Comparison of ENCODE assay signal across 1 cellular context in genomic region chr2:219513787-219514186, GRCh38.
TF ChIP-seq lines count a peak whose summit lies in the region.

No MANE protein-coding gene starts in this region.

TF ChIP-seq in IMR-90, 13 proteins besides CTCF, POLR2A, EP300 and RAD21:
- TF ChIP-seq BHLHE40 (IDR thresholded peaks at IDR 0.05; ENCODE audit: low read depth, low read length) = no peak
- TF ChIP-seq NFE2L2 (IDR thresholded peaks at IDR 0.05; ENCODE audit: low read depth, low read length) = no peak
- no peak for TF ChIP-seq ELK1 (IDR thresholded peaks at IDR 0.05; ENCODE audit: borderline replicate concordance, low read depth, low read length)
- no peak for TF ChIP-seq CHD1 (IDR thresholded peaks at IDR 0.05; ENCODE audit: low read depth, low read length)
- no peak for TF ChIP-seq MXI1 (IDR thresholded peaks at IDR 0.05; ENCODE audit: borderline replicate concordance, low read depth, low read length)
- no peak for TF ChIP-seq RCOR1 (IDR thresholded peaks at IDR 0.05; ENCODE audit: insufficient replicate concordance, low read length)
- no peak for TF ChIP-seq MAZ (IDR thresholded peaks at IDR 0.05; ENCODE audit: borderline replicate concordance, low read depth, low read length)
